Comparison of ENCODE assay signal across 8 cellular contexts in the genomic region with DNA sequence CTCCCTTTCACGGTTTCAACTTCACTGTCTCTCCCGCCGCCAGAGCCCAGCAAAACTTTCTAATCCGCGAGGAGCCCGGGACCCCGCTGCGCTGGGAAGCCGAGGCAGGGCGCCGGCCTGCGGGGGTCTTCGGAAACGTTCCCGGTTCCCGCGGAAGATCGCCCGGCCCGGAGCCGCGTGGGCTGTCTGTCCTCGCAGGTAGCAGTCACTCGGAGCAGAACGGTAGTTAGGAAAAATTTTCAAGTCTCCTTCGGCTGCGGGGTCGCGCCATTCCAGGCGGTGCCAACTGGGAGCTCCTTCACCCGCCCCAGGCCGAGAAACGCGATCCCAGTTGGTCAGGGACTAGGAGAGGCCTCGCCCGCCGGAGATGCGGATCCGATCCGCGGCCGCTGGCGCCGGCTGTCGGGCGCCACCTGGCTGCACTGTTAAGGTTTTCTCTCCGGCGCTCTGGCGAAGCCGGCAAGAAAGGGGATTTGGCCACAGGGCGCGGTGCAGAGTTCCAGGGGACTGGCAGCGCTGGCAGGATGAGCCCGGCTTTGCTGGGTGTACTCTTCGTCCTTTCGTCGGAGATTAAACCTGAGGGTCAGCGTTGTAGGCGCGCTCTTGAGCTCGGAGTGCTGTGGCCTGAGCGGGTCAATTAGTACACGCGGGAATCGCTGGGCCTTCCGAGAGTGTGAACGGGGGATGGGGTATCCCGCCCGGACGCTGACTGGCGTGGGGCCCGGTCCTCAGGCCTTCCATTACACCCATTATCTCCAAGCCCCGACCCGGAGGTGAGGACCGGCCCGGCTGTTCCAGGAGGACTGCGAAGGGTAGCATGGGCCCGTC.
DNase-seq lines count a peak whose midpoint lies in the region; ATAC-seq lines count a peak whose summit lies in the region.

No MANE protein-coding gene starts in this region.

- H3K27ac ChIP-seq in BLaER1 (0 out of 2 replicates have a peak overlapping the region, but pooled peaks have one; percentile 42), skeletal muscle tissue (ENCODE audit: low read depth, low read length) (peak overlapping the region; percentile 54)

- no peaks in the 10 kb centered on the region for H4K20me1 ChIP-seq in BLaER1

- H3K27me3 ChIP-seq in BLaER1 (peaks cover 22% of the 10 kb centered on the region), skeletal muscle tissue (ENCODE audit: control insufficient read depth in 3 of 3, insufficient read depth in 3 of 3, low read length in 3 of 3) (no peaks in the 10 kb centered on the region)

- H3K9ac ChIP-seq in BLaER1 (peak overlapping the region; percentile 74), skeletal muscle tissue (ENCODE audit: low read depth in 1 of 3, low read length in 3 of 3) (peak overlapping the region; percentile 74 to 87 (median 86))

- H3K4me1 ChIP-seq in BLaER1 (peaks cover 41% of the 10 kb centered on the region), skeletal muscle tissue (ENCODE audit: control insufficient read depth in 3 of 3, insufficient read depth in 3 of 3, low read length in 3 of 3) (peaks cover 7 to 11% (median 10%) of the 10 kb centered on the region in 3 donors)

- H3K36me3 ChIP-seq in BLaER1 (no peaks in the 10 kb centered on the region), skeletal muscle tissue (ENCODE audit: control insufficient read depth in 3 of 3, insufficient read depth in 3 of 3, low read length in 3 of 3) (no peaks in the 10 kb centered on the region)

- DNase-seq in NCI-H2081 treated with DMSO at 0.1 percent for 48 hours (lab: John Stamatoyannopoulos, UW) (peak; percentile 12), iPS-NIHi7 (ENCODE audit: extremely low spot score) (peak; percentile 88)
- DNase-seq in activated CD4-positive, CD25-positive, alpha-beta regulatory T cell treated with anti-CD3 and anti-CD28 coated beads, Interleukin-2, amount 50 U/mL, for 16 hours (ENCODE audit: low read depth, low spot score): peak; percentile 16
- peak; percentile 40 for DNase-seq in central memory CD4-positive, alpha-beta T cell
- DNase-seq in NK-92 treated with Interleukin-12 subunit alpha and Interleukin-12 subunit beta, amount 100 ng/mL, for 24 hours (lab: John Stamatoyannopoulos, UW): no peak

- ATAC-seq in GM21576 (IDR thresholded peaks at IDR 0.05; ENCODE audit: unreplicated experiment): peak; percentile 50

- no peaks in the 10 kb centered on the region for H3K9me3 ChIP-seq in BLaER1
- no peaks in the 10 kb centered on the region for H3K9me3 ChIP-seq in skeletal muscle tissue (ENCODE audit: control insufficient read depth in 3 of 3, low read length in 3 of 3)

- H3K4me2 ChIP-seq in BLaER1: peak overlapping the region; percentile 98

- H3K4me3 ChIP-seq in BLaER1: peak overlapping the region; percentile 68
- H3K4me3 ChIP-seq in skeletal muscle tissue (ENCODE audit: low read length in 3 of 3): peak overlapping the region; percentile 72 to 78 (median 74)
